Comparison of ENCODE assay signal across 1 cellular context in the genomic region with DNA sequence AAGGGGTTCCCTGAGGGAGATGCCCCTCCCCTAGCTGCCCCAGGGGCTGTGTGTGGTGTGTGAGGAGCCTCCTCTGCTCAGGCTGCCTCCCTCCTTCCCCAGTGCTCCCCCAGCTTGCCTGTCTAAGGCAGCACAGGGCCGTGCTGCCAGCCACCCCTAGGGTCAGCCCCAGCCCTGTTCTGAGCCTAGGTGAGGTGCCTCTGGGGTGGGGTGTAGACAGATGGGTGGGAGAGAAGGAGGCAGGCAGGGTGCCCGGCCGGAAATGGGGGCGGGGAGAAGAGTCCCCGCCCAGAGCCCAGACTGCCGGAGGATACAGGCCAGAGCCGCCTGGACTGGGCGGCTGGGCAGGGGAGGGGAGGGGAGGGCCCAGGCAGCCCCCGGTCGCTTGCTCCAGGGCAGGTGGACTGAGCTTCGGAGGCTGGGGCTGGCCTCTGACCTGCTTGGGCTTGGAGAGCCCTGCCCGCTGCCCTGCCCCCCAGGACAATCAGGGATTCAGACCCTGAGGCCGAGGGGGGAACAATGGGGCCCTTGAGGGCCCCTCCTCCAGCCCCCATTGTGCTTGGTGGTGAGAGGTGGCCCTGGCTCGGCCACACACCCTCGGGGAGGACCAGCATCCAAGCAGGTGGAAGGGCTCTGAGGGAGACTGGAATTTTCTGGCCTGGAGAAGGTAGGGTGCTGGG.
TF ChIP-seq lines count a peak whose summit lies in the region.

A gene (plus strand): TSS at position 590 of the 680 bp plus-strand sequence. CDS start 7,829 bp downstream, outside the sequence.

TF ChIP-seq in HepG2, 621 proteins besides CTCF, POLR2A, EP300 and RAD21 (continued from another document and continues in another):
- no peak for TF ChIP-seq SP2 (CRISPR knock-in tag; IDR thresholded peaks at IDR 0.05)
- no peak for TF ChIP-seq ZSCAN12 (CRISPR knock-in tag; IDR thresholded peaks at IDR 0.05)
- TF ChIP-seq, protein P1, sequence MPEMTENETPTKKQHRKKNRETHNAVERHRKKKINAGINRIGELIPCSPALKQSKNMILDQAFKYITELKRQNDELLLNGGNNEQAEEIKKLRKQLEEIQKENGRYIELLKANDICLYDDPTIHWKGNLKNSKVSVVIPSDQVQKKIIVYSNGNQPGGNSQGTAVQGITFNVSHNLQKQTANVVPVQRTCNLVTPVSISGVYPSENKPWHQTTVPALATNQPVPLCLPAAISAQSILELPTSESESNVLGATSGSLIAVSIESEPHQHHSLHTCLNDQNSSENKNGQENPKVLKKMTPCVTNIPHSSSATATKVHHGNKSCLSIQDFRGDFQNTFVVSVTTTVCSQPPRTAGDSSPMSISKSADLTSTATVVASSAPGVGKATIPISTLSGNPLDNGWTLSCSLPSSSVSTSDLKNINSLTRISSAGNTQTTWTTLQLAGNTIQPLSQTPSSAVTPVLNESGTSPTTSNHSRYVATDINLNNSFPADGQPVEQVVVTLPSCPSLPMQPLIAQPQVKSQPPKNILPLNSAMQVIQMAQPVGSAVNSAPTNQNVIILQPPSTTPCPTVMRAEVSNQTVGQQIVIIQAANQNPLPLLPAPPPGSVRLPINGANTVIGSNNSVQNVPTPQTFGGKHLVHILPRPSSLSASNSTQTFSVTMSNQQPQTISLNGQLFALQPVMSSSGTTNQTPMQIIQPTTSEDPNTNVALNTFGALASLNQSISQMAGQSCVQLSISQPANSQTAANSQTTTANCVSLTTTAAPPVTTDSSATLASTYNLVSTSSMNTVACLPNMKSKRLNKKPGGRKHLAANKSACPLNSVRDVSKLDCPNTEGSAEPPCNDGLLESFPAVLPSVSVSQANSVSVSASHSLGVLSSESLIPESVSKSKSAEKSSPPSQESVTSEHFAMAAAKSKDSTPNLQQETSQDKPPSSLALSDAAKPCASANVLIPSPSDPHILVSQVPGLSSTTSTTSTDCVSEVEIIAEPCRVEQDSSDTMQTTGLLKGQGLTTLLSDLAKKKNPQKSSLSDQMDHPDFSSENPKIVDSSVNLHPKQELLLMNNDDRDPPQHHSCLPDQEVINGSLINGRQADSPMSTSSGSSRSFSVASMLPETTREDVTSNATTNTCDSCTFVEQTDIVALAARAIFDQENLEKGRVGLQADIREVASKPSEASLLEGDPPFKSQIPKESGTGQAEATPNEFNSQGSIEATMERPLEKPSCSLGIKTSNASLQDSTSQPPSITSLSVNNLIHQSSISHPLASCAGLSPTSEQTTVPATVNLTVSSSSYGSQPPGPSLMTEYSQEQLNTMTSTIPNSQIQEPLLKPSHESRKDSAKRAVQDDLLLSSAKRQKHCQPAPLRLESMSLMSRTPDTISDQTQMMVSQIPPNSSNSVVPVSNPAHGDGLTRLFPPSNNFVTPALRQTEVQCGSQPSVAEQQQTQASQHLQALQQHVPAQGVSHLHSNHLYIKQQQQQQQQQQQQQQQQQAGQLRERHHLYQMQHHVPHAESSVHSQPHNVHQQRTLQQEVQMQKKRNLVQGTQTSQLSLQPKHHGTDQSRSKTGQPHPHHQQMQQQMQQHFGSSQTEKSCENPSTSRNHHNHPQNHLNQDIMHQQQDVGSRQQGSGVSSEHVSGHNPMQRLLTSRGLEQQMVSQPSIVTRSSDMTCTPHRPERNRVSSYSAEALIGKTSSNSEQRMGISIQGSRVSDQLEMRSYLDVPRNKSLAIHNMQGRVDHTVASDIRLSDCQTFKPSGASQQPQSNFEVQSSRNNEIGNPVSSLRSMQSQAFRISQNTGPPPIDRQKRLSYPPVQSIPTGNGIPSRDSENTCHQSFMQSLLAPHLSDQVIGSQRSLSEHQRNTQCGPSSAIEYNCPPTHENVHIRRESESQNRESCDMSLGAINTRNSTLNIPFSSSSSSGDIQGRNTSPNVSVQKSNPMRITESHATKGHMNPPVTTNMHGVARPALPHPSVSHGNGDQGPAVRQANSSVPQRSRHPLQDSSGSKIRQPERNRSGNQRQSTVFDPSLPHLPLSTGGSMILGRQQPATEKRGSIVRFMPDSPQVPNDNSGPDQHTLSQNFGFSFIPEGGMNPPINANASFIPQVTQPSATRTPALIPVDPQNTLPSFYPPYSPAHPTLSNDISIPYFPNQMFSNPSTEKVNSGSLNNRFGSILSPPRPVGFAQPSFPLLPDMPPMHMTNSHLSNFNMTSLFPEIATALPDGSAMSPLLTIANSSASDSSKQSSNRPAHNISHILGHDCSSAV (CRISPR knock-in tag; IDR thresholded peaks at IDR 0.05; ENCODE audit: borderline replicate concordance): no peak
- no peak for TF ChIP-seq TCF12 (IDR thresholded peaks at IDR 0.05)
- TF ChIP-seq TCF12 (CRISPR knock-in tag; IDR thresholded peaks at IDR 0.05): no peak
- TF ChIP-seq, protein P2, sequence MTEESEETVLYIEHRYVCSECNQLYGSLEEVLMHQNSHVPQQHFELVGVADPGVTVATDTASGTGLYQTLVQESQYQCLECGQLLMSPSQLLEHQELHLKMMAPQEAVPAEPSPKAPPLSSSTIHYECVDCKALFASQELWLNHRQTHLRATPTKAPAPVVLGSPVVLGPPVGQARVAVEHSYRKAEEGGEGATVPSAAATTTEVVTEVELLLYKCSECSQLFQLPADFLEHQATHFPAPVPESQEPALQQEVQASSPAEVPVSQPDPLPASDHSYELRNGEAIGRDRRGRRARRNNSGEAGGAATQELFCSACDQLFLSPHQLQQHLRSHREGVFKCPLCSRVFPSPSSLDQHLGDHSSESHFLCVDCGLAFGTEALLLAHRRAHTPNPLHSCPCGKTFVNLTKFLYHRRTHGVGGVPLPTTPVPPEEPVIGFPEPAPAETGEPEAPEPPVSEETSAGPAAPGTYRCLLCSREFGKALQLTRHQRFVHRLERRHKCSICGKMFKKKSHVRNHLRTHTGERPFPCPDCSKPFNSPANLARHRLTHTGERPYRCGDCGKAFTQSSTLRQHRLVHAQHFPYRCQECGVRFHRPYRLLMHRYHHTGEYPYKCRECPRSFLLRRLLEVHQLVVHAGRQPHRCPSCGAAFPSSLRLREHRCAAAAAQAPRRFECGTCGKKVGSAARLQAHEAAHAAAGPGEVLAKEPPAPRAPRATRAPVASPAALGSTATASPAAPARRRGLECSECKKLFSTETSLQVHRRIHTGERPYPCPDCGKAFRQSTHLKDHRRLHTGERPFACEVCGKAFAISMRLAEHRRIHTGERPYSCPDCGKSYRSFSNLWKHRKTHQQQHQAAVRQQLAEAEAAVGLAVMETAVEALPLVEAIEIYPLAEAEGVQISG (CRISPR knock-in tag; IDR thresholded peaks at IDR 0.05): no peak; the same call in 1 of the 2 replicates
- TF ChIP-seq NR3C1 (CRISPR knock-in tag; IDR thresholded peaks at IDR 0.05): no peak
- TF ChIP-seq ZNF430 (CRISPR knock-in tag; IDR thresholded peaks at IDR 0.05): no peak
- no peak for TF ChIP-seq ZC3H4 (CRISPR knock-in tag; IDR thresholded peaks at IDR 0.05; ENCODE audit: borderline replicate concordance)
- TF ChIP-seq ZEB1 (IDR thresholded peaks at IDR 0.05; ENCODE audit: insufficient replicate concordance, low read depth): no peak
- no peak; the same call in 1 of the 2 replicates for TF ChIP-seq HNF4A (CRISPR knock-in tag; IDR thresholded peaks at IDR 0.05)
- TF ChIP-seq, protein P3, sequence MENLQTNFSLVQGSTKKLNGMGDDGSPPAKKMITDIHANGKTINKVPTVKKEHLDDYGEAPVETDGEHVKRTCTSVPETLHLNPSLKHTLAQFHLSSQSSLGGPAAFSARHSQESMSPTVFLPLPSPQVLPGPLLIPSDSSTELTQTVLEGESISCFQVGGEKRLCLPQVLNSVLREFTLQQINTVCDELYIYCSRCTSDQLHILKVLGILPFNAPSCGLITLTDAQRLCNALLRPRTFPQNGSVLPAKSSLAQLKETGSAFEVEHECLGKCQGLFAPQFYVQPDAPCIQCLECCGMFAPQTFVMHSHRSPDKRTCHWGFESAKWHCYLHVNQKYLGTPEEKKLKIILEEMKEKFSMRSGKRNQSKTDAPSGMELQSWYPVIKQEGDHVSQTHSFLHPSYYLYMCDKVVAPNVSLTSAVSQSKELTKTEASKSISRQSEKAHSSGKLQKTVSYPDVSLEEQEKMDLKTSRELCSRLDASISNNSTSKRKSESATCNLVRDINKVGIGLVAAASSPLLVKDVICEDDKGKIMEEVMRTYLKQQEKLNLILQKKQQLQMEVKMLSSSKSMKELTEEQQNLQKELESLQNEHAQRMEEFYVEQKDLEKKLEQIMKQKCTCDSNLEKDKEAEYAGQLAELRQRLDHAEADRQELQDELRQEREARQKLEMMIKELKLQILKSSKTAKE (CRISPR knock-in tag; IDR thresholded peaks at IDR 0.05; ENCODE audit: borderline replicate concordance): 0 out of 2 replicates have a peak, but pooled peaks have one; percentile 45
- TF ChIP-seq, protein P4, sequence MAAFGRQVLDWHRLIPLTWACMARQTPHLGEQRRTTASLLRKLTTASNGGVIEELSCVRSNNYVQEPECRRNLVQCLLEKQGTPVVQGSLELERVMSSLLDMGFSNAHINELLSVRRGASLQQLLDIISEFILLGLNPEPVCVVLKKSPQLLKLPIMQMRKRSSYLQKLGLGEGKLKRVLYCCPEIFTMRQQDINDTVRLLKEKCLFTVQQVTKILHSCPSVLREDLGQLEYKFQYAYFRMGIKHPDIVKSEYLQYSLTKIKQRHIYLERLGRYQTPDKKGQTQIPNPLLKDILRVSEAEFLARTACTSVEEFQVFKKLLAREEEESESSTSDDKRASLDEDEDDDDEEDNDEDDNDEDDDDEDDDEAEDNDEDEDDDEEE (CRISPR knock-in tag; IDR thresholded peaks at IDR 0.05): 0 out of 2 replicates have a peak, but pooled peaks have one; percentile 28
- peak; percentile 32; the same call in 1 of the 2 replicates for TF ChIP-seq POLR2AphosphoS5 (IDR thresholded peaks at IDR 0.05; ENCODE audit: low read depth, low read length)
- no peak for TF ChIP-seq NKX3-1 (CRISPR knock-in tag; IDR thresholded peaks at IDR 0.05)
- TF ChIP-seq PHF5A (CRISPR knock-in tag; IDR thresholded peaks at IDR 0.05; ENCODE audit: low read depth, unreplicated experiment): no peak
- peak; percentile 37; the same call in 1 of the 2 replicates for TF ChIP-seq YEATS2 (CRISPR knock-in tag; IDR thresholded peaks at IDR 0.05; ENCODE audit: borderline replicate concordance)
- no peak for TF ChIP-seq SMARCE1 (IDR thresholded peaks at IDR 0.05; ENCODE audit: borderline replicate concordance)
- no peak for TF ChIP-seq GATA4 (IDR thresholded peaks at IDR 0.05; ENCODE audit: borderline replicate concordance, low read depth)
- no peak for TF ChIP-seq KDM5B (CRISPR knock-in tag; IDR thresholded peaks at IDR 0.05; ENCODE audit: borderline replicate concordance)
- TF ChIP-seq, protein P5, sequence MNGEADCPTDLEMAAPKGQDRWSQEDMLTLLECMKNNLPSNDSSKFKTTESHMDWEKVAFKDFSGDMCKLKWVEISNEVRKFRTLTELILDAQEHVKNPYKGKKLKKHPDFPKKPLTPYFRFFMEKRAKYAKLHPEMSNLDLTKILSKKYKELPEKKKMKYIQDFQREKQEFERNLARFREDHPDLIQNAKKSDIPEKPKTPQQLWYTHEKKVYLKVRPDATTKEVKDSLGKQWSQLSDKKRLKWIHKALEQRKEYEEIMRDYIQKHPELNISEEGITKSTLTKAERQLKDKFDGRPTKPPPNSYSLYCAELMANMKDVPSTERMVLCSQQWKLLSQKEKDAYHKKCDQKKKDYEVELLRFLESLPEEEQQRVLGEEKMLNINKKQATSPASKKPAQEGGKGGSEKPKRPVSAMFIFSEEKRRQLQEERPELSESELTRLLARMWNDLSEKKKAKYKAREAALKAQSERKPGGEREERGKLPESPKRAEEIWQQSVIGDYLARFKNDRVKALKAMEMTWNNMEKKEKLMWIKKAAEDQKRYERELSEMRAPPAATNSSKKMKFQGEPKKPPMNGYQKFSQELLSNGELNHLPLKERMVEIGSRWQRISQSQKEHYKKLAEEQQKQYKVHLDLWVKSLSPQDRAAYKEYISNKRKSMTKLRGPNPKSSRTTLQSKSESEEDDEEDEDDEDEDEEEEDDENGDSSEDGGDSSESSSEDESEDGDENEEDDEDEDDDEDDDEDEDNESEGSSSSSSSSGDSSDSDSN (CRISPR knock-in tag; IDR thresholded peaks at IDR 0.05): peak; percentile 48; the same call in 1 of the 2 replicates
- no peak for TF ChIP-seq FOXK2 (IDR thresholded peaks at IDR 0.05)
- no peak for TF ChIP-seq ZNF768 (CRISPR knock-in tag; IDR thresholded peaks at IDR 0.05)
- no peak for TF ChIP-seq ZNF589 (CRISPR knock-in tag; conservative IDR thresholded peaks at IDR 0.05)
- no peak for TF ChIP-seq ZFP36 (IDR thresholded peaks at IDR 0.05; ENCODE audit: borderline replicate concordance, low read depth, low read length, partially characterized antibody)
- TF ChIP-seq, protein P6, sequence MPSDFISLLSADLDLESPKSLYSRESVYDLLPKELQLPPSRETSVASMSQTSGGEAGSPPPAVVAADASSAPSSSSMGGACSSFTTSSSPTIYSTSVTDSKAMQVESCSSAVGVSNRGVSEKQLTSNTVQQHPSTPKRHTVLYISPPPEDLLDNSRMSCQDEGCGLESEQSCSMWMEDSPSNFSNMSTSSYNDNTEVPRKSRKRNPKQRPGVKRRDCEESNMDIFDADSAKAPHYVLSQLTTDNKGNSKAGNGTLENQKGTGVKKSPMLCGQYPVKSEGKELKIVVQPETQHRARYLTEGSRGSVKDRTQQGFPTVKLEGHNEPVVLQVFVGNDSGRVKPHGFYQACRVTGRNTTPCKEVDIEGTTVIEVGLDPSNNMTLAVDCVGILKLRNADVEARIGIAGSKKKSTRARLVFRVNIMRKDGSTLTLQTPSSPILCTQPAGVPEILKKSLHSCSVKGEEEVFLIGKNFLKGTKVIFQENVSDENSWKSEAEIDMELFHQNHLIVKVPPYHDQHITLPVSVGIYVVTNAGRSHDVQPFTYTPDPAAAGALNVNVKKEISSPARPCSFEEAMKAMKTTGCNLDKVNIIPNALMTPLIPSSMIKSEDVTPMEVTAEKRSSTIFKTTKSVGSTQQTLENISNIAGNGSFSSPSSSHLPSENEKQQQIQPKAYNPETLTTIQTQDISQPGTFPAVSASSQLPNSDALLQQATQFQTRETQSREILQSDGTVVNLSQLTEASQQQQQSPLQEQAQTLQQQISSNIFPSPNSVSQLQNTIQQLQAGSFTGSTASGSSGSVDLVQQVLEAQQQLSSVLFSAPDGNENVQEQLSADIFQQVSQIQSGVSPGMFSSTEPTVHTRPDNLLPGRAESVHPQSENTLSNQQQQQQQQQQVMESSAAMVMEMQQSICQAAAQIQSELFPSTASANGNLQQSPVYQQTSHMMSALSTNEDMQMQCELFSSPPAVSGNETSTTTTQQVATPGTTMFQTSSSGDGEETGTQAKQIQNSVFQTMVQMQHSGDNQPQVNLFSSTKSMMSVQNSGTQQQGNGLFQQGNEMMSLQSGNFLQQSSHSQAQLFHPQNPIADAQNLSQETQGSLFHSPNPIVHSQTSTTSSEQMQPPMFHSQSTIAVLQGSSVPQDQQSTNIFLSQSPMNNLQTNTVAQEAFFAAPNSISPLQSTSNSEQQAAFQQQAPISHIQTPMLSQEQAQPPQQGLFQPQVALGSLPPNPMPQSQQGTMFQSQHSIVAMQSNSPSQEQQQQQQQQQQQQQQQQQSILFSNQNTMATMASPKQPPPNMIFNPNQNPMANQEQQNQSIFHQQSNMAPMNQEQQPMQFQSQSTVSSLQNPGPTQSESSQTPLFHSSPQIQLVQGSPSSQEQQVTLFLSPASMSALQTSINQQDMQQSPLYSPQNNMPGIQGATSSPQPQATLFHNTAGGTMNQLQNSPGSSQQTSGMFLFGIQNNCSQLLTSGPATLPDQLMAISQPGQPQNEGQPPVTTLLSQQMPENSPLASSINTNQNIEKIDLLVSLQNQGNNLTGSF (CRISPR knock-in tag; IDR thresholded peaks at IDR 0.05): no peak
- TF ChIP-seq ATRX (CRISPR knock-in tag; IDR thresholded peaks at IDR 0.05; ENCODE audit: borderline replicate concordance): no peak
- no peak for TF ChIP-seq CBX1 (IDR thresholded peaks at IDR 0.05; ENCODE audit: low read depth)
- no peak for TF ChIP-seq ZNF841 (CRISPR knock-in tag; IDR thresholded peaks at IDR 0.05; ENCODE audit: borderline replicate concordance)
- TF ChIP-seq ZNF614 (CRISPR knock-in tag; IDR thresholded peaks at IDR 0.05; ENCODE audit: borderline replicate concordance): no peak
